Comparison of ENCODE assay signal across 24 cellular contexts in the genomic region with DNA sequence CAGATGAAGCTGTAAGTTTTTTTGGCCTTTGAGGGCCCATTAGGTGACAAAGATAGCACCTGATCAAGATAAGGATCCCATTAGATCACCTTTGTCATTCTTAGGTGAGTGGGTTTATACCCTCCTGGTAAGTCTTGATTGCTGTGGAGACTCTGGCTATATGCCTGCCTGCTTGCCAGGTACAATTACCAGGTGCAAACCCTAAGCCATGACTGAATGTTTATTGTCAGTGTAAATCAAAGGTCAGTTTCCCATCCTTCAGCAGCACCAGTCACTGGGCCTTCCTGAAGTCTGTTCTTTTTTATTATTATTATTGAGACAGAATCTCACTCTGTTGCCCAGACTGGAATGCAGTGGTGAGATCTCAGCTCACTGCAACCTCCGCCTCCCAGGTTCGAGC.
"Had no signal": no experiment of that assay in that cellular context is flagged by ENCODE, and none has a peak within 500 bp of the region (broad histone marks: within the 10 kb centered on the region; RNA-seq: fewer than 3 reads in every experiment).

No MANE protein-coding gene starts in this region.

- H3K27me3 ChIP-seq: body of pancreas, gastroesophageal sphincter, pancreas, tibial artery had no signal

- DNase-seq: activated B cell treated with CpG ODN at 0.5 μM for 24 hours; activated CD4-positive, alpha-beta T cell treated with anti-CD3 and anti-CD28 coated beads for 36 hours; activated CD4-positive, alpha-beta T cell treated with anti-CD3 and anti-CD28 coated beads, Interleukin-2, amount 50 U/mL, for 4 hours; activated CD8-positive, alpha-beta memory T cell treated with anti-CD3 and anti-CD28 coated beads for 24 hours; activated CD8-positive, alpha-beta memory T cell treated with anti-CD3 and anti-CD28 coated beads, Interleukin-2, amount 50 U/mL, for 4 hours; activated naive CD4-positive, alpha-beta T cell treated with Interleukin-2 at 50 U/mL for 16 hours; activated naive CD8-positive, alpha-beta T cell treated with anti-CD3 and anti-CD28 coated beads for 36 hours; activated T-cell treated with anti-CD3 and anti-CD28 coated beads, Interleukin-2, amount 50 U/mL, for 24 hours; body of pancreas; caudate nucleus; head of caudate nucleus; lower lobe of right lung; mesendoderm; natural killer cell; pancreas; right cardiac atrium; stimulated activated CD4-positive, alpha-beta T cell treated with anti-CD3 and anti-CD28 coated beads, Interleukin-2, amount 100 ng/mL, for 24 hours; stimulated activated naive CD8-positive, alpha-beta T cell treated with anti-CD3 and anti-CD28 coated beads, Interleukin-15, amount 100 ng/mL, for 72 hours; tibial artery had no signal

- H3K27me3 Mint-ChIP-seq: activated B cell treated with CpG ODN at 0.5 μM for 24 hours; activated naive CD8-positive, alpha-beta T cell treated with anti-CD3 and anti-CD28 coated beads for 36 hours; activated T-cell treated with anti-CD3 and anti-CD28 coated beads, Interleukin-2, amount 50 U/mL, for 24 hours had no signal

- H3K4me3 ChIP-seq: body of pancreas, gastroesophageal sphincter, lower lobe of right lung, pancreas, tibial artery had no signal

- H3K36me3 ChIP-seq: gastroesophageal sphincter, lower lobe of right lung, pancreas, tibial artery had no signal

- H3K27ac Mint-ChIP-seq: activated CD4-positive, alpha-beta T cell treated with anti-CD3 and anti-CD28 coated beads for 36 hours; activated T-cell treated with anti-CD3 and anti-CD28 coated beads, Interleukin-2, amount 50 U/mL, for 24 hours; activated T-helper 2 cell treated with anti-CD3 and anti-CD28 coated beads, Interferon-gamma antibody, Interleukin-2, Interleukin-4, amounts not matched to agents 10 μg/mL and 5 μg/mL and 100 μg/mL, durations not matched to agents 14 hours and 24 hours and 36 hours; stimulated activated effector memory CD8-positive, alpha-beta T cell treated with anti-CD3 and anti-CD28 coated beads, Interleukin-12 subunit alpha, Interleukin-12 subunit beta, amount 100 ng/mL, for 72 hours; stimulated activated naive CD8-positive, alpha-beta T cell treated with anti-CD3 and anti-CD28 coated beads, Interleukin-15, amount 100 ng/mL, for 72 hours; T-helper 1 cell treated with Interleukin-12 subunit alpha and Interleukin-12 subunit beta and Interleukin-4 antibody, amounts not matched to agents 30 μg/mL and 1 μg/mL, for 36 hours had no signal

- H3K9me3 ChIP-seq: body of pancreas, gastroesophageal sphincter, lower lobe of right lung, pancreas, tibial artery had no signal

- H3K9me3 Mint-ChIP-seq: activated B cell treated with CpG ODN at 0.5 μM for 24 hours; activated naive CD8-positive, alpha-beta T cell treated with anti-CD3 and anti-CD28 coated beads for 36 hours; activated T-cell treated with anti-CD3 and anti-CD28 coated beads, Interleukin-2, amount 50 U/mL, for 24 hours; activated T-helper 2 cell treated with anti-CD3 and anti-CD28 coated beads, Interferon-gamma antibody, Interleukin-2, Interleukin-4, amounts not matched to agents 10 μg/mL and 5 μg/mL and 100 μg/mL, durations not matched to agents 14 hours and 24 hours and 36 hours; natural killer cell; stimulated activated effector memory CD8-positive, alpha-beta T cell treated with anti-CD3 and anti-CD28 coated beads, Interleukin-12 subunit alpha, Interleukin-12 subunit beta, amount 100 ng/mL, for 72 hours; stimulated activated naive CD8-positive, alpha-beta T cell treated with anti-CD3 and anti-CD28 coated beads, Interleukin-15, amount 100 ng/mL, for 72 hours; T-helper 1 cell treated with Interleukin-12 subunit alpha and Interleukin-12 subunit beta and Interleukin-4 antibody, amounts not matched to agents 30 μg/mL and 1 μg/mL, for 36 hours had no signal

- H3K4me1 ChIP-seq: body of pancreas, gastroesophageal sphincter, pancreas, tibial artery had no signal

- H3K36me3 Mint-ChIP-seq: activated naive CD8-positive, alpha-beta T cell treated with anti-CD3 and anti-CD28 coated beads for 36 hours; natural killer cell; stimulated activated effector memory CD8-positive, alpha-beta T cell treated with anti-CD3 and anti-CD28 coated beads, Interleukin-12 subunit alpha, Interleukin-12 subunit beta, amount 100 ng/mL, for 72 hours had no signal

- H3K4me3 Mint-ChIP-seq: activated CD4-positive, alpha-beta T cell treated with anti-CD3 and anti-CD28 coated beads for 36 hours; activated naive CD8-positive, alpha-beta T cell treated with anti-CD3 and anti-CD28 coated beads for 36 hours; activated T-cell treated with anti-CD3 and anti-CD28 coated beads, Interleukin-2, amount 50 U/mL, for 24 hours; natural killer cell; stimulated activated effector memory CD8-positive, alpha-beta T cell treated with anti-CD3 and anti-CD28 coated beads, Interleukin-12 subunit alpha, Interleukin-12 subunit beta, amount 100 ng/mL, for 72 hours; stimulated activated naive CD8-positive, alpha-beta T cell treated with anti-CD3 and anti-CD28 coated beads, Interleukin-15, amount 100 ng/mL, for 72 hours; T-helper 1 cell treated with Interleukin-12 subunit alpha and Interleukin-12 subunit beta and Interleukin-4 antibody, amounts not matched to agents 30 μg/mL and 1 μg/mL, for 36 hours had no signal

- ATAC-seq: activated CD4-positive, alpha-beta T cell treated with anti-CD3 and anti-CD28 coated beads for 36 hours; body of pancreas; gastroesophageal sphincter; lower lobe of right lung; stimulated activated effector memory CD8-positive, alpha-beta T cell treated with anti-CD3 and anti-CD28 coated beads, Interleukin-12 subunit alpha, Interleukin-12 subunit beta, amount 100 ng/mL, for 72 hours had no signal

- H3K27ac ChIP-seq: body of pancreas, epithelial cell of prostate, gastroesophageal sphincter, lower lobe of right lung, pancreas, tibial artery had no signal
